8 cellular contexts compared by ENCODE assay signal in the genomic region with DNA sequence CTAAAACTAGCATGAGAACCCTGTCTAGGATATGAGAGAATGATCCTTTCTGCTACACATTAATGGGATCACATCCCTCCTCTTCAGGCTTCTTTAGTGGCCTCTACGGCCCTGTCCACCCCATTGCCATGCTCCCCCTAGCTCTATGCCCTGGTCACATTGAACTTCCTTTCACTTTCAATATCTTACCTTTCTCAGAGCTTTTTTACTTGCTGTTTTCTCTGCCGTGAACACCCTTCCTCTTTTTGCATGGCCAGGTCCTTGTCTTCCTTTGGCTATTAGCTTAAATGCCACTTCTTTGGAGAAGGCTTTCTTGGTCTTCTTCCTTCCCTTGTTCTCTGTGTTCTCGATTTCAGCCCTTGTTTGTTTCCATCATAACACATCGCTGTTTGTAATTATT.
A peak's percentile ranks its signal among the peaks of the same experiment; 100 is the strongest.
DNase-seq lines count a peak whose midpoint lies in the region; ATAC-seq and TF ChIP-seq lines count a peak whose summit lies in the region.

No MANE protein-coding gene starts in this region.

- no peak for DNase-seq in activated naive CD4-positive, alpha-beta T cell treated with anti-CD3 and anti-CD28 coated beads for 36 hours
- DNase-seq in activated naive CD4-positive, alpha-beta T cell treated with Interleukin-2 at 50 U/mL for 16 hours, result no peak
- DNase-seq in UCSD-AML1 (lab: John Stamatoyannopoulos, UW; ENCODE audit: unreplicated experiment) (peak; percentile 15), BE2C (no peak), mammary epithelial cell (no peak), aorta (no peak)
- DNase-seq in stimulated activated effector memory CD8-positive, alpha-beta T cell treated with anti-CD3 and anti-CD28 coated beads, Interleukin-12 subunit alpha, Interleukin-12 subunit beta, amount 100 ng/mL, for 72 hours (ENCODE audit: low spot score in 2 of 2), result no peak

- ATAC-seq in HG03045 (IDR thresholded peaks at IDR 0.05; ENCODE audit: unreplicated experiment) (peak; percentile 86), aorta (ENCODE audit: low FRiP score) (no peak)
- ATAC-seq in stimulated activated effector memory CD8-positive, alpha-beta T cell treated with anti-CD3 and anti-CD28 coated beads, Interleukin-12 subunit alpha, Interleukin-12 subunit beta, amount 100 ng/mL, for 72 hours, result peak; percentile 64

- peaks cover 21% of the 10 kb centered on the region for H3K4me1 Mint-ChIP-seq in activated naive CD4-positive, alpha-beta T cell treated with anti-CD3 and anti-CD28 coated beads for 36 hours (ENCODE audit: low read depth)
- peaks cover 16% of the 10 kb centered on the region for H3K4me1 Mint-ChIP-seq in stimulated activated effector memory CD8-positive, alpha-beta T cell treated with anti-CD3 and anti-CD28 coated beads, Interleukin-12 subunit alpha, Interleukin-12 subunit beta, amount 100 ng/mL, for 72 hours

- no peak overlapping the region for H3K4me3 ChIP-seq in BE2C (ENCODE audit: low read depth, low read length)
- no peak overlapping the region for H3K4me3 ChIP-seq in mammary epithelial cell (replicated peaks in 1 of 3; ENCODE audit: insufficient read depth in 1 of 3, low read depth in 2 of 3, low read length in 3 of 3)
- H3K4me3 ChIP-seq in aorta (ENCODE audit: low read length in 2 of 2), result no peak overlapping the region

- no peaks in the 10 kb centered on the region for H3K36me3 ChIP-seq in BE2C
- no peaks in the 10 kb centered on the region for H3K36me3 ChIP-seq in mammary epithelial cell (ENCODE audit: insufficient read depth, low read length)
- H3K36me3 ChIP-seq in aorta (ENCODE audit: control insufficient read depth in 1 of 2, insufficient read depth in 2 of 2, low read length in 1 of 2), result no peaks in the 10 kb centered on the region

- H3K36me3 Mint-ChIP-seq in activated naive CD4-positive, alpha-beta T cell treated with anti-CD3 and anti-CD28 coated beads for 36 hours (ENCODE audit: low read depth), result no peaks in the 10 kb centered on the region
- H3K36me3 Mint-ChIP-seq in stimulated activated effector memory CD8-positive, alpha-beta T cell treated with anti-CD3 and anti-CD28 coated beads, Interleukin-12 subunit alpha, Interleukin-12 subunit beta, amount 100 ng/mL, for 72 hours, result no peaks in the 10 kb centered on the region

- in situ Hi-C loops in mammary epithelial cell (cut with MboI; ENCODE audit: low sequenced_read_pairs in 2 of 2), result no loop called here

- no peak overlapping the region for H2AFZ ChIP-seq in mammary epithelial cell (ENCODE audit: low read depth, low read length)

- H3K9me3 ChIP-seq in BE2C, result no peaks in the 10 kb centered on the region
- no peaks in the 10 kb centered on the region for H3K9me3 ChIP-seq in mammary epithelial cell (replicated peaks; ENCODE audit: insufficient read depth, low read length)
- H3K9me3 ChIP-seq in aorta (ENCODE audit: control insufficient read depth, low read length), result no peaks in the 10 kb centered on the region

- H3K27ac ChIP-seq in mammary epithelial cell (ENCODE audit: insufficient read depth, low read depth, low read length) (no peak overlapping the region), aorta (ENCODE audit: low read depth in 1 of 2, low read length in 2 of 2) (no peak overlapping the region)

- no peak overlapping the region for H3K4me2 ChIP-seq in mammary epithelial cell (ENCODE audit: insufficient read depth, low read depth, low read length)

- H3K4me3 Mint-ChIP-seq in activated naive CD4-positive, alpha-beta T cell treated with anti-CD3 and anti-CD28 coated beads for 36 hours, result peak overlapping the region; percentile 62
- H3K4me3 Mint-ChIP-seq in stimulated activated effector memory CD8-positive, alpha-beta T cell treated with anti-CD3 and anti-CD28 coated beads, Interleukin-12 subunit alpha, Interleukin-12 subunit beta, amount 100 ng/mL, for 72 hours, result peak overlapping the region; percentile 48

- WGBS in mammary epithelial cell (ENCODE audit: low coverage, missing lambda C conversion rate), result 85% methylated on average over 4 of the region's 4 CpGs
- WGBS in aorta, 2 donors, result 83 to 85% methylated on average over 4 of the region's 4 CpGs

- H3K27me3 ChIP-seq in BE2C (no peaks in the 10 kb centered on the region), mammary epithelial cell (ENCODE audit: insufficient read depth, low read length) (no peaks in the 10 kb centered on the region), aorta (ENCODE audit: control insufficient read depth in 1 of 2, insufficient read depth in 2 of 2, low read length in 1 of 2) (no peaks in the 10 kb centered on the region)

- CTCF ChIA-PET in activated naive CD4-positive, alpha-beta T cell treated with anti-CD3 and anti-CD28 coated beads for 36 hours (lab: Charles Lee), result interaction anchor here (0.9 to 8.3 kb wide), 7 partner anchors 13 to 535 kb away, joined by 3 to 60 read pairs (median 4); no protein-coding TSS in a partner anchor
- CTCF ChIA-PET in mammary epithelial cell (lab: Charles Lee; ENCODE audit: low non-redundant PET), result no interaction called here

- peak overlapping the region; percentile 14 for H3K27ac Mint-ChIP-seq in activated naive CD4-positive, alpha-beta T cell treated with anti-CD3 and anti-CD28 coated beads for 36 hours
- peak overlapping the region; percentile 61 for H3K27ac Mint-ChIP-seq in stimulated activated effector memory CD8-positive, alpha-beta T cell treated with anti-CD3 and anti-CD28 coated beads, Interleukin-12 subunit alpha, Interleukin-12 subunit beta, amount 100 ng/mL, for 72 hours

- H3K9me3 Mint-ChIP-seq in activated naive CD4-positive, alpha-beta T cell treated with anti-CD3 and anti-CD28 coated beads for 36 hours, result no peaks in the 10 kb centered on the region
- H3K9me3 Mint-ChIP-seq in stimulated activated effector memory CD8-positive, alpha-beta T cell treated with anti-CD3 and anti-CD28 coated beads, Interleukin-12 subunit alpha, Interleukin-12 subunit beta, amount 100 ng/mL, for 72 hours, result no peaks in the 10 kb centered on the region

- H4K20me1 ChIP-seq in mammary epithelial cell (ENCODE audit: insufficient read depth, low read length), result no peaks in the 10 kb centered on the region

- intact Hi-C loops in activated naive CD4-positive, alpha-beta T cell treated with anti-CD3 and anti-CD28 coated beads for 36 hours (cut with micrococcal nuclease), result loop anchor here (10.0 kb wide), 1 partner anchor 192 kb away; no protein-coding TSS in a partner anchor
- intact Hi-C loops in mammary epithelial cell (cut with micrococcal nuclease) (no loop called here), aorta (cut with DNase I) (loop anchor here (10.0 kb wide), 2 partner anchors 472 to 532 kb away; no protein-coding TSS in a partner anchor)

- no TSS peak for BruUV-seq in mammary epithelial cell (replicated peaks; lab: Mats Ljungman, UMichigan)

- dilution Hi-C loops in mammary epithelial cell (cut with HindIII; ENCODE audit: low sequenced_read_pairs), result loop anchor here (5.0 kb wide), 1 partner anchor 464 kb away; no protein-coding TSS in a partner anchor

- H3K27me3 Mint-ChIP-seq in activated naive CD4-positive, alpha-beta T cell treated with anti-CD3 and anti-CD28 coated beads for 36 hours (ENCODE audit: low read depth), result no peaks in the 10 kb centered on the region

- no peak overlapping the region for H3K9ac ChIP-seq in mammary epithelial cell (ENCODE audit: insufficient read depth, low read length)

- H3K79me2 ChIP-seq in mammary epithelial cell (ENCODE audit: insufficient read depth, low read length), result no peaks in the 10 kb centered on the region

- TF ChIP-seq CTCF in BE2C (IDR thresholded peaks at IDR 0.05; ENCODE audit: low read depth, low read length), result no peak
- no peak for TF ChIP-seq CTCF in mammary epithelial cell (conservative IDR thresholded peaks at IDR 0.05 in 1 of 2, IDR thresholded peaks at IDR 0.05 in 1 of 2; ENCODE audit: extremely low read depth in 1 of 2, insufficient read depth in 1 of 2, low read depth in 1 of 2, low read length in 2 of 2)

- H3K4me1 ChIP-seq in BE2C (no peaks in the 10 kb centered on the region), mammary epithelial cell (ENCODE audit: insufficient read depth, low read length) (no peaks in the 10 kb centered on the region), aorta (ENCODE audit: control insufficient read depth in 1 of 2, insufficient read depth in 2 of 2, low read length in 2 of 2) (no peaks in the 10 kb centered on the region)
